1 cellular context compared by ENCODE assay signal in genomic region chr9:127931092-127931881, GRCh38.
TF ChIP-seq lines count a peak whose summit lies in the region.

No MANE protein-coding gene starts in this region.

TF ChIP-seq in HEK293, 187 proteins besides CTCF, POLR2A, EP300 and RAD21 (continued from another document):
- TF ChIP-seq ZNF398 (tag by site-specific recombination; IDR thresholded peaks at IDR 0.05) (peak; percentile 93), OVOL3 (tag by site-specific recombination; IDR thresholded peaks at IDR 0.05) (0 out of 2 replicates have a peak, but pooled peaks have one; percentile 25), FEZF1 (tag by site-specific recombination; IDR thresholded peaks at IDR 0.05) (peak; percentile 44), PRDM10 (tag by site-specific recombination; IDR thresholded peaks at IDR 0.05) (0 out of 2 replicates have a peak, but pooled peaks have one; percentile 20), PRDM4 (tag by site-specific recombination; IDR thresholded peaks at IDR 0.05) (peak; percentile 79), HOXD13 (CRISPR knock-in tag; IDR thresholded peaks at IDR 0.05; ENCODE audit: borderline replicate concordance) (0 out of 2 replicates have a peak, but pooled peaks have one; percentile 57), ZNF426 (tag by site-specific recombination; IDR thresholded peaks at IDR 0.05) (no peak), ZNF184 (tag by site-specific recombination; IDR thresholded peaks at IDR 0.05) (no peak), ZNF366 (tag by site-specific recombination; conservative IDR thresholded peaks at IDR 0.05) (peak; percentile 84), GLIS1 (tag by site-specific recombination; IDR thresholded peaks at IDR 0.05) (peak; percentile 100), ZSCAN4 (tag by site-specific recombination; IDR thresholded peaks at IDR 0.05) (peak; percentile 50; the same call in 1 of the 2 replicates), ZNF335 (tag by site-specific recombination; conservative IDR thresholded peaks at IDR 0.05) (peak; percentile 79), ZBTB17 (tag by site-specific recombination; IDR thresholded peaks at IDR 0.05) (peak; percentile 75), ZBTB11 (tag by site-specific recombination; conservative IDR thresholded peaks at IDR 0.05; ENCODE audit: low read depth) (peak; percentile 29; the same call in 1 of the 2 replicates)
